Comparison of ENCODE assay signal across 17 cellular contexts in the genomic region with DNA sequence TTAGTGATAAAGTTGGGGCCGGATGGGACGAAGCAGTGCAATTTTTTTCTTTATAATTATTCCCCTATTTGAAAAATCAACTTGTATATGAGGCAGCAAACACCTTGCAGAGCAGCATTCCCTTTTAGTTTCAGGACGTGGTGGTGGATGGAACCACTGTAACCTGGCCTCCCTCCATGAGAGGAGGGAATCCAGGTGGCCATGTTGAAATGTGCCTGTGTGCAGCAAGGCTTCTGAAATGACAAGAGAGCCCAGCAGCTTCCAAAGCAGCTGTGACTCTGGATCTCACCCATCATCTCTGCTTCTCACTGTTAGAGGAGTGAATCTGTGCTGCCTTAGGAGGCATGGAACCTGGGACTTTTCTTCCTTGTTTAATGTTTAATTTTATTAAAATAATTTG. TPM values are rescaled to one million over a fixed set of nuclear protein-coding genes. Genes with fewer than 3 reads are reported as not detected.
DNase-seq lines count a peak whose midpoint lies in the region; ATAC-seq and TF ChIP-seq lines count a peak whose summit lies in the region.
"Had no signal": no experiment of that assay in that cellular context is flagged by ENCODE, and none has a peak within 500 bp of the region (broad histone marks: within the 10 kb centered on the region; RNA-seq: fewer than 3 reads in every experiment).

No MANE protein-coding gene starts in this region.

- peaks cover 2% of the 10 kb centered on the region; the same call in 1 of the 2 replicates for H3K36me3 Mint-ChIP-seq in WTC11
- H3K36me3 Mint-ChIP-seq: T-cell had no signal

- CTCF ChIA-PET in WTC11 (lab: Charles Lee): no interaction called here

- no peak overlapping the region for H3K4me3 Mint-ChIP-seq in WTC11
- H3K4me3 Mint-ChIP-seq: activated CD8-positive, alpha-beta T cell treated with anti-CD3 and anti-CD28 coated beads for 36 hours; activated naive CD8-positive, alpha-beta T cell treated with anti-CD3 and anti-CD28 coated beads, Interleukin-2, amount 10 ng/mL, durations not matched to agents 7 days and 5 days; T-cell had no signal

- in situ Hi-C loops in gastrocnemius medialis (cut with MboI; ENCODE audit: low sequenced_read_pairs in 4 of 4): no loop called here

- TF ChIP-seq CTCF in WTC11 (IDR thresholded peaks at IDR 0.05) (no peak), left ventricle myocardium inferior (IDR thresholded peaks at IDR 0.05; ENCODE audit: borderline replicate concordance) (no peak), gastrocnemius medialis (IDR thresholded peaks at IDR 0.05 in 4 of 5, conservative IDR thresholded peaks at IDR 0.05 in 1 of 5) (no peak)

- H3K27ac Mint-ChIP-seq in WTC11: no peak overlapping the region
- H3K27ac Mint-ChIP-seq: activated CD8-positive, alpha-beta T cell treated with anti-CD3 and anti-CD28 coated beads for 36 hours; activated naive CD8-positive, alpha-beta T cell treated with anti-CD3 and anti-CD28 coated beads, Interleukin-2, amount 10 ng/mL, durations not matched to agents 7 days and 5 days; T-cell had no signal

- POLR2A ChIA-PET in WTC11 (lab: Charles Lee): no interaction called here

- peak; percentile 9 to 19 for TF ChIP-seq POLR2A in gastrocnemius medialis (IDR thresholded peaks at IDR 0.05)

- peaks cover 52% of the 10 kb centered on the region for H3K4me1 Mint-ChIP-seq in WTC11
- H3K4me1 Mint-ChIP-seq: activated naive CD8-positive, alpha-beta T cell treated with anti-CD3 and anti-CD28 coated beads, Interleukin-2, amount 10 ng/mL, durations not matched to agents 7 days and 5 days had no signal

- H3K4me1 ChIP-seq in left ventricle myocardium inferior (peaks cover 80% of the 10 kb centered on the region), gastrocnemius medialis (peaks cover 64 to 77% of the 10 kb centered on the region in 2 donors)

- H3K36me3 ChIP-seq in left ventricle myocardium inferior (no peaks in the 10 kb centered on the region), gastrocnemius medialis (no peaks in the 10 kb centered on the region)
- H3K36me3 ChIP-seq: neutrophil had no signal

- intact Hi-C loops in left ventricle myocardium inferior (cut with micrococcal nuclease): no loop called here
- intact Hi-C loops in gastrocnemius medialis (cut with DNase I; ENCODE audit: low total_unique reads): loop anchor here (2.0 to 5.0 kb wide), 2 partner anchors 58 to 213 kb away; no protein-coding TSS in a partner anchor

- H3K27me3 ChIP-seq in left ventricle myocardium inferior (ENCODE audit: low read depth) (no peaks in the 10 kb centered on the region), gastrocnemius medialis (no peaks in the 10 kb centered on the region)
- H3K27me3 ChIP-seq: neutrophil had no signal

- H3K9me3 Mint-ChIP-seq in WTC11: 0 out of 2 replicates have a peak, but pooled peaks cover 3% of the 10 kb centered on the region
- H3K9me3 Mint-ChIP-seq: activated CD8-positive, alpha-beta T cell treated with anti-CD3 and anti-CD28 coated beads for 36 hours; activated naive CD8-positive, alpha-beta T cell treated with anti-CD3 and anti-CD28 coated beads, Interleukin-2, amount 10 ng/mL, durations not matched to agents 7 days and 5 days; T-cell had no signal

- peak overlapping the region; percentile 83 for H3K27ac ChIP-seq in left ventricle myocardium inferior (replicated peaks)
- peak overlapping the region; percentile 81 to 93 (median 84) for H3K27ac ChIP-seq in gastrocnemius medialis
- H3K27ac ChIP-seq: neutrophil had no signal

- peak; percentile 51 for DNase-seq in NCI-H1105 (lab: John Stamatoyannopoulos, UW)
- DNase-seq in WTC11 (ENCODE audit: low spot score): no peak
- peak; percentile 33 for DNase-seq in left ventricle myocardium inferior
- DNase-seq in gastrocnemius medialis: peak; percentile 82 to 91
- no peak for DNase-seq in medulla oblongata (ENCODE audit: extremely low spot score)
- no peak for DNase-seq in effector CD8-positive, alpha-beta T cell (lab: John Stamatoyannopoulos, UW)
- DNase-seq: activated CD8-positive, alpha-beta T cell treated with anti-CD3 and anti-CD28 coated beads for 36 hours; activated naive CD8-positive, alpha-beta T cell treated with anti-CD3 and anti-CD28 coated beads, Interleukin-2, amount 10 ng/mL, durations not matched to agents 7 days and 5 days; AML-193; effector memory CD4-positive, alpha-beta T cell; Karpas-422; mucosa of descending colon; stimulated activated CD4-positive, alpha-beta T cell treated with anti-CD3 and anti-CD28 coated beads, Interleukin-2, amount 100 ng/mL, for 48 hours; T-cell had no signal

- ATAC-seq in WTC11: peak; percentile 39
- ATAC-seq in gastrocnemius medialis: peak; percentile 85 to 86
- no peak for ATAC-seq in HG02642 (IDR thresholded peaks at IDR 0.05; ENCODE audit: poor library complexity, unreplicated experiment)
- ATAC-seq: activated CD8-positive, alpha-beta T cell treated with anti-CD3 and anti-CD28 coated beads for 36 hours; HCT116; mucosa of descending colon; T-cell had no signal

- H3K4me3 ChIP-seq in left ventricle myocardium inferior (peak overlapping the region; percentile 41), gastrocnemius medialis (peak overlapping the region; percentile 0 to 37 (median 27))
- H3K4me3 ChIP-seq: mucosa of descending colon had no signal

- H3K27me3 Mint-ChIP-seq in WTC11 (ENCODE audit: low read depth): no peaks in the 10 kb centered on the region
- H3K27me3 Mint-ChIP-seq: activated CD8-positive, alpha-beta T cell treated with anti-CD3 and anti-CD28 coated beads for 36 hours; activated naive CD8-positive, alpha-beta T cell treated with anti-CD3 and anti-CD28 coated beads, Interleukin-2, amount 10 ng/mL, durations not matched to agents 7 days and 5 days; T-cell had no signal

- no peaks in the 10 kb centered on the region for H3K9me3 ChIP-seq in left ventricle myocardium inferior (replicated peaks)
- no peaks in the 10 kb centered on the region for H3K9me3 ChIP-seq in gastrocnemius medialis
- H3K9me3 ChIP-seq: mucosa of descending colon, neutrophil had no signal

TF ChIP-seq in WTC11, 78 proteins besides CTCF, POLR2A, EP300 and RAD21 (continues in another document):
- TF ChIP-seq GABPB1 (CRISPR knock-in tag; IDR thresholded peaks at IDR 0.05) (no peak), ZNF263 (CRISPR knock-in tag; IDR thresholded peaks at IDR 0.05; ENCODE audit: low read depth) (no peak), E2F4 (CRISPR knock-in tag; IDR thresholded peaks at IDR 0.05; ENCODE audit: borderline replicate concordance, low read depth) (no peak), ARID4B (CRISPR knock-in tag; IDR thresholded peaks at IDR 0.05; ENCODE audit: borderline replicate concordance) (no peak)
- TF ChIP-seq, protein P1, sequence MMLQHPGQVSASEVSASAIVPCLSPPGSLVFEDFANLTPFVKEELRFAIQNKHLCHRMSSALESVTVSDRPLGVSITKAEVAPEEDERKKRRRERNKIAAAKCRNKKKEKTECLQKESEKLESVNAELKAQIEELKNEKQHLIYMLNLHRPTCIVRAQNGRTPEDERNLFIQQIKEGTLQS (CRISPR knock-in tag; conservative IDR thresholded peaks at IDR 0.05): no peak
- TF ChIP-seq, protein P2, sequence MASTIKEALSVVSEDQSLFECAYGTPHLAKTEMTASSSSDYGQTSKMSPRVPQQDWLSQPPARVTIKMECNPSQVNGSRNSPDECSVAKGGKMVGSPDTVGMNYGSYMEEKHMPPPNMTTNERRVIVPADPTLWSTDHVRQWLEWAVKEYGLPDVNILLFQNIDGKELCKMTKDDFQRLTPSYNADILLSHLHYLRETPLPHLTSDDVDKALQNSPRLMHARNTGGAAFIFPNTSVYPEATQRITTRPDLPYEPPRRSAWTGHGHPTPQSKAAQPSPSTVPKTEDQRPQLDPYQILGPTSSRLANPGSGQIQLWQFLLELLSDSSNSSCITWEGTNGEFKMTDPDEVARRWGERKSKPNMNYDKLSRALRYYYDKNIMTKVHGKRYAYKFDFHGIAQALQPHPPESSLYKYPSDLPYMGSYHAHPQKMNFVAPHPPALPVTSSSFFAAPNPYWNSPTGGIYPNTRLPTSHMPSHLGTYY (CRISPR knock-in tag; IDR thresholded peaks at IDR 0.05): no peak

RNA-seq across cellular contexts. Expression of gene NFIA, which starts 42.3 kb away (rescaled TPM):
- total RNA-seq in WTC11 (2021) (7.3 to 16.7 TPM (median 8.6 TPM) in 3 replicates), left ventricle myocardium inferior (90.2 TPM), gastrocnemius medialis (10 to 100 TPM; 12.9 to 27.0 (median 26.6) TPM)

Comparison
In these comparisons a context has a peak if more than half of its experiments do, and no peak if none do; other contexts are left out.
1. DNase-seq: peak in NCI-H1105 (single experiment), left ventricle myocardium inferior (single experiment) and gastrocnemius medialis (2 of 2); none in WTC11 (single experiment), medulla oblongata (single experiment) and effector CD8-positive, alpha-beta T cell (single experiment).